Comparison of ENCODE assay signal across 8 cellular contexts in genomic region chr2:97046676-97047075, GRCh38. TPM values are rescaled to one million over a fixed set of nuclear protein-coding genes. Genes with fewer than 3 reads are reported as not detected.
A peak's percentile ranks its signal among the peaks of the same experiment; 100 is the strongest.
DNase-seq lines count a peak whose midpoint lies in the region; ATAC-seq, FAIRE-seq and TF ChIP-seq lines count a peak whose summit lies in the region.
"Not testable (repeated sequence)": the region's sequence is repeated elsewhere in the genome, so short reads cannot be mapped to it uniquely, and the experiment has no call there.

No MANE protein-coding gene starts in this region.

- SMC1A ChIA-PET in GM12878 (lab: Charles Lee; ENCODE audit: uncharacterized antibody, unreplicated experiment) = not testable (repeated sequence)

- H3F3A ChIP-seq in DOHH2 (ENCODE audit: control insufficient read depth, insufficient read depth) (peaks cover 13% of the 10 kb centered on the region), SU-DHL-6 (ENCODE audit: insufficient read depth) (peaks cover 35% of the 10 kb centered on the region)

- H3K9me3 Mint-ChIP-seq in memory B cell; stimulated activated memory B cell treated with anti-CD40 and anti-IgM and Interleukin-4, amounts not matched to agents 10 μg/mL and 1 μg/mL and 100 μg/mL, for 72 hours: not testable (repeated sequence)

- not testable (repeated sequence) for H3K9me3 ChIP-seq in BLaER1; DOHH2 (ENCODE audit: control insufficient read depth, insufficient read depth, low read length); Karpas-422 (ENCODE audit: low read length); SU-DHL-6 (ENCODE audit: insufficient read depth, low read length); GM12878 (replicated peaks; ENCODE audit: control insufficient read depth, insufficient read depth, low read length)

- peak overlapping the region; percentile 70 for H3K9ac ChIP-seq in BLaER1
- H3K9ac ChIP-seq in Karpas-422 (ENCODE audit: low read length) = peak overlapping the region; percentile 51
- H3K9ac ChIP-seq in SU-DHL-6 (ENCODE audit: low read length) = peak overlapping the region; percentile 53
- H3K9ac ChIP-seq in GM12878 (ENCODE audit: control insufficient read depth, insufficient read depth, low read length) = not testable (repeated sequence)

- not testable (repeated sequence) for TF ChIP-seq POLR2A in GM12878 (IDR thresholded peaks at IDR 0.05; ENCODE audit: low read depth, low read length)

- H3K4me2 ChIP-seq in BLaER1 (peak overlapping the region; percentile 92), DOHH2 (ENCODE audit: low read length) (peak overlapping the region; percentile 64), Karpas-422 (ENCODE audit: low read depth, low read length, poor library complexity, severe bottlenecking) (peak overlapping the region; percentile 71), SU-DHL-6 (ENCODE audit: low read depth, low read length, poor library complexity, severe bottlenecking) (peak overlapping the region; percentile 67)
- H3K4me2 ChIP-seq in GM12878 (ENCODE audit: control insufficient read depth, insufficient read depth) = not testable (repeated sequence)

- CTCF ChIA-PET in GM12878 (lab: Yijun Ruan, JAX) = not testable (repeated sequence)

- TF ChIP-seq CTCF in DOHH2 (IDR thresholded peaks at IDR 0.05; ENCODE audit: low read depth, low read length, poor library complexity, severe bottlenecking); SU-DHL-6 (IDR thresholded peaks at IDR 0.05; ENCODE audit: insufficient read depth, low read length, poor library complexity, severe bottlenecking); GM12878 (IDR thresholded peaks at IDR 0.05 in 2 of 3, conservative IDR thresholded peaks at IDR 0.05 in 1 of 3; ENCODE audit: control insufficient read depth in 2 of 3, extremely low read depth in 1 of 3, insufficient read depth in 1 of 3, low read depth in 3 of 3, low read length in 3 of 3): not testable (repeated sequence)

- H4K20me1 ChIP-seq in BLaER1; DOHH2 (ENCODE audit: control insufficient read depth, insufficient read depth, low read depth, low read length); Karpas-422 (ENCODE audit: insufficient read depth, low read depth, low read length); SU-DHL-6 (ENCODE audit: low read depth, low read length); GM12878 (ENCODE audit: control insufficient read depth, insufficient read depth): not testable (repeated sequence)

- not testable (repeated sequence) for H3K27me3 Mint-ChIP-seq in memory B cell; stimulated activated memory B cell treated with anti-CD40 and anti-IgM and Interleukin-4, amounts not matched to agents 10 μg/mL and 1 μg/mL and 100 μg/mL, for 72 hours

- peak overlapping the region; percentile 79 for H3K27ac Mint-ChIP-seq in memory B cell
- peak overlapping the region; percentile 69 for H3K27ac Mint-ChIP-seq in stimulated activated memory B cell treated with anti-CD40 and anti-IgM and Interleukin-4, amounts not matched to agents 10 μg/mL and 1 μg/mL and 100 μg/mL, for 72 hours

- not testable (repeated sequence) for H3K36me3 ChIP-seq in BLaER1; DOHH2 (ENCODE audit: control insufficient read depth, low read length); Karpas-422 (ENCODE audit: insufficient read depth, low read length); SU-DHL-6 (ENCODE audit: low read length); GM12878 (ENCODE audit: control insufficient read depth in 2 of 2, insufficient read depth in 2 of 2, low read length in 1 of 2)

- not testable (repeated sequence) for TF ChIP-seq RAD21 in GM12878 (IDR thresholded peaks at IDR 0.05; ENCODE audit: insufficient read depth, low read depth, low read length)

- TF ChIP-seq EP300 in GM12878 (IDR thresholded peaks at IDR 0.05; ENCODE audit: borderline replicate concordance in 1 of 2, control insufficient read depth in 1 of 2, low read depth in 2 of 2, low read length in 2 of 2) = not testable (repeated sequence)

- not testable (repeated sequence) for H2AFZ ChIP-seq in Karpas-422 (ENCODE audit: low read length); SU-DHL-6 (ENCODE audit: low read depth, low read length, severe bottlenecking)
- peak overlapping the region; percentile 42; the same call in 1 of the 2 replicates for H2AFZ ChIP-seq in GM12878 (ENCODE audit: control insufficient read depth, low read depth, low read length)

- not testable (repeated sequence) for H3K36me3 Mint-ChIP-seq in memory B cell; stimulated activated memory B cell treated with anti-CD40 and anti-IgM and Interleukin-4, amounts not matched to agents 10 μg/mL and 1 μg/mL and 100 μg/mL, for 72 hours

- not testable (repeated sequence) for H3K27me3 ChIP-seq in BLaER1; DOHH2 (ENCODE audit: control insufficient read depth, low read length); Karpas-422 (ENCODE audit: low read length); SU-DHL-6 (ENCODE audit: low read length); GM12878 (replicated peaks in 1 of 2; ENCODE audit: control insufficient read depth in 2 of 2, insufficient read depth in 2 of 2, low read length in 1 of 2)

- in situ Hi-C loops in GM12878 (cut with MboI) = not testable (repeated sequence)

- POLR2A ChIA-PET in GM12878 (lab: Charles Lee) = not testable (repeated sequence)

- 0% methylated on average over 3 of the region's 3 CpGs for WGBS in GM12878 (ENCODE audit: insufficient coverage, insufficient replicate concordance, low lambda C conversion rate, missing lambda C conversion rate)

- intact Hi-C loops in GM12878 (cut with micrococcal nuclease; ENCODE audit: unreplicated experiment) = not testable (repeated sequence)

- H3K4me3 ChIP-seq in BLaER1 (peak overlapping the region; percentile 57), DOHH2 (ENCODE audit: low read length) (peak overlapping the region; percentile 75), Karpas-422 (ENCODE audit: low read length) (peak overlapping the region; percentile 54), SU-DHL-6 (ENCODE audit: insufficient read depth, low read length, poor library complexity, severe bottlenecking) (peak overlapping the region; percentile 50)
- not testable (repeated sequence) for H3K4me3 ChIP-seq in GM12878

- BruUV-seq in GM12878 (replicated peaks; lab: Mats Ljungman, UMichigan) = not testable (repeated sequence)

- not testable (repeated sequence) for ATAC-seq in GM12878; memory B cell (ENCODE audit: low read depth)
- ATAC-seq in stimulated activated memory B cell treated with anti-CD40 and anti-IgM and Interleukin-4, amounts not matched to agents 10 μg/mL and 1 μg/mL and 100 μg/mL, for 72 hours = peak; percentile 35

- peaks cover 35% of the 10 kb centered on the region for H3K4me1 Mint-ChIP-seq in memory B cell
- peaks cover 50% of the 10 kb centered on the region for H3K4me1 Mint-ChIP-seq in stimulated activated memory B cell treated with anti-CD40 and anti-IgM and Interleukin-4, amounts not matched to agents 10 μg/mL and 1 μg/mL and 100 μg/mL, for 72 hours

- H3K9me2 ChIP-seq in DOHH2 (replicated peaks; ENCODE audit: control insufficient read depth, low read length); Karpas-422 (replicated peaks; ENCODE audit: insufficient read depth, low read length); SU-DHL-6 (replicated peaks; ENCODE audit: insufficient read depth, low read length): not testable (repeated sequence)

- not testable (repeated sequence) for FAIRE-seq in GM12878 (lab: Jason Lieb, UNC)

- H3K79me2 ChIP-seq in DOHH2 (ENCODE audit: control insufficient read depth, low read length) = peaks cover 11% of the 10 kb centered on the region; the same call in 1 of the 2 replicates
- H3K79me2 ChIP-seq in Karpas-422 (ENCODE audit: low read length); SU-DHL-6 (ENCODE audit: insufficient read depth, low read length); GM12878 (ENCODE audit: control insufficient read depth, insufficient read depth, low read length): not testable (repeated sequence)

- DNase-seq in Karpas-422 (peak; percentile 68), NCI-H69 (lab: John Stamatoyannopoulos, UW) (peak; percentile 14)
- DNase-seq in GM12878 (ENCODE audit: low read depth, low spot score); memory B cell (ENCODE audit: low spot score in 2 of 2): not testable (repeated sequence)

- H3K27ac ChIP-seq in BLaER1 = peak overlapping the region; percentile 82
- peak overlapping the region; percentile 92 for H3K27ac ChIP-seq in DOHH2 (ENCODE audit: low read depth, low read length)
- H3K27ac ChIP-seq in Karpas-422 (ENCODE audit: low read length) = peak overlapping the region; percentile 89
- H3K27ac ChIP-seq in SU-DHL-6 (ENCODE audit: low read depth, low read length) = peak overlapping the region; percentile 95
- H3K27ac ChIP-seq in GM12878 (ENCODE audit: control insufficient read depth, insufficient read depth) = not testable (repeated sequence)

- H3K4me1 ChIP-seq in BLaER1 (peaks cover 62% of the 10 kb centered on the region), DOHH2 (ENCODE audit: control insufficient read depth, low read length) (peaks cover 56% of the 10 kb centered on the region), Karpas-422 (ENCODE audit: low read length) (peaks cover 61% of the 10 kb centered on the region)
- H3K4me1 ChIP-seq in GM12878 (ENCODE audit: control insufficient read depth, insufficient read depth, low read length) = not testable (repeated sequence)

- H3K4me3 Mint-ChIP-seq in memory B cell = peak overlapping the region; percentile 79
- peak overlapping the region; percentile 79 for H3K4me3 Mint-ChIP-seq in stimulated activated memory B cell treated with anti-CD40 and anti-IgM and Interleukin-4, amounts not matched to agents 10 μg/mL and 1 μg/mL and 100 μg/mL, for 72 hours

- RAD21 ChIA-PET in GM12878 (lab: Charles Lee; ENCODE audit: unreplicated experiment) = not testable (repeated sequence)

RNA-seq across cellular contexts. Expression of gene FAHD2B, which starts 48.0 kb away (rescaled TPM):
- total RNA-seq in Karpas-422 (2014; rRNA removed; shearing (Covaris generic); ENCODE audit: low replicate concordance) = 33.0 and 42.8 TPM in 2 replicates
- 14.8 and 20.1 TPM in 2 replicates for total RNA-seq in GM12878 (2013; cell fraction: nucleolus; rRNA removed)
- total RNA-seq in GM12878 (2014; rRNA removed) (15.4 and 17.1 TPM in 2 replicates), GM12878 (2014; rRNA removed; fragmentation: Illumina TruSeq; extraction: Trizol) (16.7 and 17.2 TPM in 2 replicates), GM12878 (2021) (19.8 and 20.1 TPM in 2 replicates)
- polyA plus RNA-seq in GM12878 (2011; ENCODE audit: low read depth) = 7.9 TPM
- polyA plus RNA-seq in GM12878 (2011; rRNA removed) (7.9 and 13.8 TPM in 2 replicates), GM12878 (2014; fragmentation: Illumina TruSeq; extraction: Trizol) (17.0 and 17.3 TPM in 2 replicates), GM12878 (2014; fragmentation: Nextera tagmentation; extraction: Ambion mirVana) (1 to 10 TPM; 3.0 to 5.1 TPM), GM12878 (2014; rRNA removed) (15.1 and 16.9 TPM in 2 replicates), GM12878 (2016; fragmentation: Nextera tagmentation; extraction: Ambion mirVana) (10 to 100 TPM; 16.9 to 21.2 TPM)
- polyA plus RNA-seq in GM12878 (2011; cell fraction: cytosol; rRNA removed) = 19.0 and 20.0 TPM in 2 replicates
- 35.5 and 39.6 TPM in 2 replicates for polyA plus RNA-seq in GM12878 (2011; cell fraction: nucleus; rRNA removed)
- polyA plus RNA-seq in GM12878 (2012) = 11.1 and 16.1 TPM in 2 replicates
- 13.5 and 16.4 TPM in 2 replicates for polyA minus RNA-seq in GM12878 (2011; rRNA and poly(A)+ RNA removed)
- polyA minus RNA-seq in GM12878 (2011; cell fraction: cytosol; rRNA and poly(A)+ RNA removed) = 8.6 TPM in 2 replicates
- 11.7 and 19.0 TPM in 2 replicates for polyA minus RNA-seq in GM12878 (2011; cell fraction: nucleus; rRNA and poly(A)+ RNA removed)
